Comparison of ENCODE assay signal across 8 cellular contexts in genomic region chr7:150322833-150323681, GRCh38. TPM values are rescaled to one million over a fixed set of nuclear protein-coding genes. Genes with fewer than 3 reads are reported as not detected.
DNase-seq lines count a peak whose midpoint lies in the region; ATAC-seq and TF ChIP-seq lines count a peak whose summit lies in the region.

TSS of gene ACTR3C (minus strand) at chr7:150323545. CDS start at chr7:150295296, 28,249 bp downstream.
TSS of gene LRRC61 (plus strand) at chr7:150323355. CDS start at chr7:150336862, 13,507 bp downstream.

- 17 to 19% methylated on average over 82 of the region's 82 CpGs for WGBS in ectodermal cell, 2 experiments

- no peaks in the 10 kb centered on the region for H3K9me3 ChIP-seq in ectodermal cell (ENCODE audit: control insufficient read depth, low read length)
- no peaks in the 10 kb centered on the region for H3K9me3 ChIP-seq in mucosa of descending colon

- H3K4me1 ChIP-seq in ectodermal cell (ENCODE audit: control insufficient read depth, insufficient read depth, low read length) = peaks cover 13% of the 10 kb centered on the region
- H3K4me1 ChIP-seq in mucosa of descending colon (ENCODE audit: low read depth) = peaks cover 20% of the 10 kb centered on the region

- DNase-seq in NCI-H2196 treated with DMSO at 0.1 percent for 48 hours (lab: John Stamatoyannopoulos, UW; ENCODE audit: unreplicated experiment) = peak; percentile 50
- peak; percentile 46 to 54 for DNase-seq in activated CD4-positive, alpha-beta T cell treated with anti-CD3 and anti-CD28 coated beads, Interleukin-2, amount 50 U/mL, for 24 hours (ENCODE audit: low read depth in 1 of 2, low spot score in 1 of 2)
- DNase-seq in mucosa of descending colon = peak; percentile 74 to 84 (median 83)
- DNase-seq in stimulated activated CD8-positive, alpha-beta memory T cell treated with anti-CD3 and anti-CD28 coated beads, Interleukin-7, amount 100 ng/mL, for 24 hours (ENCODE audit: low read depth) = peak; percentile 30
- no peak for DNase-seq in globus pallidus (ENCODE audit: low spot score)

- no peak within 1 kb of the TSS for H3K27ac ChIP-seq in ectodermal cell (ENCODE audit: insufficient read depth, low read depth, low read length, poor library complexity, severe bottlenecking)

- TF ChIP-seq CTCF in mucosa of descending colon (IDR thresholded peaks at IDR 0.05) = peak; percentile 7

- H3K4me3 ChIP-seq in ectodermal cell (ENCODE audit: insufficient read depth, low read depth, low read length) (peak within 1 kb of the TSS; percentile 74), mucosa of descending colon (peak within 1 kb of the TSS; percentile 77)

- ATAC-seq in GM18858 (IDR thresholded peaks at IDR 0.05; ENCODE audit: unreplicated experiment) (peak; percentile 31), HG03045 (IDR thresholded peaks at IDR 0.05; ENCODE audit: unreplicated experiment) (peak; percentile 62), mucosa of descending colon (peak; percentile 84)

- intact Hi-C loops in mucosa of descending colon (cut with DNase I, micrococcal nuclease) = no loop called here

- H3K36me3 ChIP-seq in ectodermal cell (ENCODE audit: control insufficient read depth, insufficient read depth, low read length) = peaks cover 18% of the 10 kb centered on the region
- no peaks in the 10 kb centered on the region for H3K36me3 ChIP-seq in mucosa of descending colon (ENCODE audit: low read depth)

- no peaks in the 10 kb centered on the region for H3K27me3 ChIP-seq in ectodermal cell (ENCODE audit: control insufficient read depth, insufficient read depth, low read length, poor library complexity, severe bottlenecking)

RNA-seq across cellular contexts. Expression of gene ACTR3C, which starts in this region (rescaled TPM):
- 0.93 TPM for polyA plus RNA-seq in ectodermal cell (2013, experiment 1 of 4)
- polyA plus RNA-seq in ectodermal cell (2013, experiment 2 of 4) = 0.44 TPM
- polyA plus RNA-seq in ectodermal cell (2013, experiment 3 of 4) = 0.48 TPM
- polyA plus RNA-seq in ectodermal cell (2013, experiment 4 of 4) = 0.20 TPM
- total RNA-seq in mucosa of descending colon = 10 to 100 TPM; 29.9 to 53.0 (median 30.2) TPM

RNA-seq across cellular contexts. Expression of gene LRRC61, which starts in this region (rescaled TPM):
- 42.1 TPM for polyA plus RNA-seq in ectodermal cell (2013, experiment 1 of 4)
- 47.4 TPM for polyA plus RNA-seq in ectodermal cell (2013, experiment 2 of 4)
- polyA plus RNA-seq in ectodermal cell (2013, experiment 3 of 4) = 37.9 TPM
- polyA plus RNA-seq in ectodermal cell (2013, experiment 4 of 4) = 45.0 TPM
- total RNA-seq in mucosa of descending colon = 10 to 100 TPM; 11.8 to 14.5 (median 14.5) TPM

Comparison
In these comparisons a context has a peak if more than half of its experiments do, and no peak if none do; other contexts are left out.
1. ATAC-seq: peak in every context shown above with its lines; median percentile 84 in mucosa of descending colon; 62 in HG03045; 31 in GM18858.